In genomic region chr3:41932511-41932910, GRCh38 we compare ENCODE assay signal across 12 cellular contexts.
"Had no signal": no experiment of that assay in that cellular context is flagged by ENCODE, and none has a peak within 500 bp of the region (broad histone marks: within the 10 kb centered on the region; RNA-seq: fewer than 3 reads in every experiment).

No MANE protein-coding gene starts in this region.

- H3K4me2 ChIP-seq: neural progenitor cell had no signal

- ATAC-seq: activated CD4-positive, alpha-beta T cell treated with anti-CD3 and anti-CD28 coated beads for 36 hours; activated T-cell treated with anti-CD3 and anti-CD28 coated beads, Interleukin-2, amount 50 U/mL, for 4 hours; foreskin keratinocyte; left cardiac atrium; stimulated activated naive B cell treated with anti-CD40 and anti-IgM and Interleukin-4, amounts not matched to agents 10 μg/mL and 1 μg/mL and 100 μg/mL, for 72 hours had no signal

- H3K4me3 ChIP-seq: adrenal gland, colonic mucosa, neural progenitor cell, tibial nerve had no signal

- H2AFZ ChIP-seq: neural progenitor cell had no signal

- H3K27ac ChIP-seq: colonic mucosa, foreskin keratinocyte, neural progenitor cell, tibial nerve had no signal

- H3K9me3 ChIP-seq: adrenal gland, colonic mucosa, tibial nerve had no signal

- H3K27me3 ChIP-seq: adrenal gland, colonic mucosa, foreskin keratinocyte, neural progenitor cell, tibial nerve had no signal

- H3K36me3 ChIP-seq: adrenal gland, colonic mucosa, neural progenitor cell had no signal

- H3K9ac ChIP-seq: neural progenitor cell had no signal

- H3K4me1 ChIP-seq: colonic mucosa, foreskin keratinocyte, neural progenitor cell, tibial nerve had no signal

- DNase-seq: activated CD4-positive, alpha-beta memory T cell treated with anti-CD3 and anti-CD28 coated beads for 36 hours; activated CD4-positive, alpha-beta T cell treated with anti-CD3 and anti-CD28 coated beads for 36 hours; activated effector memory CD4-positive, alpha-beta T cell treated with anti-CD3 and anti-CD28 coated beads, Interleukin-2, amount 50 U/mL, for 16 hours; activated T-cell treated with anti-CD3 and anti-CD28 coated beads, Interleukin-2, amount 50 U/mL, for 4 hours; adrenal gland; colonic mucosa; left cardiac atrium; naive B cell; stimulated activated naive B cell treated with anti-CD40 and anti-IgM and Interleukin-4, amounts not matched to agents 10 μg/mL and 1 μg/mL and 100 μg/mL, for 72 hours had no signal
